ENCODE assay signal across 8 cellular contexts in the genomic region with DNA sequence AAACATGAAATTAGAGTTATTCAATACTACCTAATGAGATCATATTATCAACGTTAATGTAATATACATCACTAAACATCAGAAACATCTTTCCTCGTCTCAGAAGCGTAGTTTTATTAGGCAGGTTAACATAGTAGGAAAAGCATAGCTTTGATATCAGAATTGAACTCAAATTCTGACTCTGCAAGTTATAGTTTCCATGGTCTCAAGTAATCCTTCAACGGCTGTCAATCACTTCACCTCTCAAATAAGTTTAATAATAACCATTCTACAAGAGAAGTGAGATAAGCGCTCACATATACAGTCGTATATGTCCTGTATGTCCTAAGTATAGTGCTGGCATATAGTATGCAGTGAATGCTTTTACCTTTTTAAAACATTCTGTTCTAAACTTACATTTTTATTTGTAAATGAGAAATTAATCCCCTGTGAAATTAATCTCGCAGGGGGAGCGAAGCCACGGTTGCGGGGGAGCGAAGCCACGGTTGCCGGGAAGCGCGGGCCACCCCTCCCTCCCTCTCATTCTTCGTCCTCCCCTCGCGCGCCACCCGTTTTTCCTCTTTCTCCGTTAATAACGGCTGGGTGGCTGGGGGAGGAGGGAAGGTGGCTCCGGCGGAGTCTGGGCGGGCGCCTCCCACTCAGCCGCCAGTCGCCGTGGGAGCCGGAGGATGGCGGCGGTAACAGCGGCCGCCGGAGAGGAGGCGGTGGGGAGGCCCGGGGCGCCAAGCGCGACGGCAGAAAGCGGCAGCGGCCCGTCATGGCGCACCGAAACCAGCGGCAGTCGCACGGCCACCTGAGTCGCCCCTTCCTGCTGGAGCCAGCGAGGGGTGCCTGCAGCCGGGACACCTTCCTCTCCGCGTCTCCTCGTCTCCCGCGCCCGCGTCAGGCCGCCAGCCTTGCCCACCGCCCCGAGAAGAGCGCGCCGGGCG.
DNase-seq lines count a peak whose midpoint lies in the region; ATAC-seq and TF ChIP-seq lines count a peak whose summit lies in the region.
"Not testable (repeated sequence)": the region's sequence is repeated elsewhere in the genome, so short reads cannot be mapped to it uniquely, and the experiment has no call there.

No MANE protein-coding gene starts in this region.

- TF ChIP-seq POLR2A in HCT116 (IDR thresholded peaks at IDR 0.05; ENCODE audit: borderline replicate concordance, extremely low read depth, insufficient read depth, insufficient read length); suprapubic skin (IDR thresholded peaks at IDR 0.05): not testable (repeated sequence)

- not testable (repeated sequence) for H3K27me3 ChIP-seq in HCT116 (ENCODE audit: insufficient read depth, low read length); suprapubic skin

- not testable (repeated sequence) for TF ChIP-seq EP300 in suprapubic skin (IDR thresholded peaks at IDR 0.05)

- H4K20me1 ChIP-seq in HCT116 (ENCODE audit: insufficient read depth) = not testable (repeated sequence)

- not testable (repeated sequence) for H3K36me3 ChIP-seq in HCT116 (ENCODE audit: control insufficient read depth in 1 of 2, insufficient read depth in 2 of 2, low read length in 2 of 2); suprapubic skin

- POLR2A ChIA-PET in HCT116 (lab: Charles Lee) = not testable (repeated sequence)

- DNase-seq in HCT116 (ENCODE audit: low read depth, low spot score) = not testable (repeated sequence)
- peak; percentile 44 to 47 for DNase-seq in Kasumi-1 (lab: John Stamatoyannopoulos, UW)
- DNase-seq in SK-MEL-5 (ENCODE audit: low read depth, low spot score) = peak; percentile 52
- DNase-seq in activated naive CD4-positive, alpha-beta T cell treated with anti-CD3 and anti-CD28 coated beads, Interleukin-2, amount 50 U/mL, for 72 hours (ENCODE audit: low spot score in 2 of 2) = peak in 1 of 2 donors; percentile 67
- peak; percentile 28 for DNase-seq in germinal center (ENCODE audit: low spot score)
- DNase-seq in natural killer cell treated with Interleukin-12 subunit alpha and Interleukin-12 subunit beta and Interleukin-15 and Interleukin-18, amount 100 ng/mL, for 72 hours (ENCODE audit: low spot score) = peak; percentile 61
- DNase-seq in suprapubic skin (ENCODE audit: low spot score in 2 of 2) = peak in 1 of 2 donors; percentile 60

- WGBS in suprapubic skin = 5% methylated on average over 23 of the region's 66 CpGs

- H3K9me2 ChIP-seq in HCT116 (ENCODE audit: insufficient read depth) = not testable (repeated sequence)

- ATAC-seq in HCT116 = peak; percentile 70
- peak; percentile 69 to 74 for ATAC-seq in activated naive CD4-positive, alpha-beta T cell treated with anti-CD3 and anti-CD28 coated beads, Interleukin-2, amount 50 U/mL, for 72 hours
- peak; percentile 78 to 85 for ATAC-seq in natural killer cell treated with Interleukin-12 subunit alpha and Interleukin-12 subunit beta and Interleukin-15 and Interleukin-18, amount 100 ng/mL, for 72 hours

- CTCF ChIA-PET in HCT116 (lab: Charles Lee) = not testable (repeated sequence)

- RAD21 ChIA-PET in HCT116 (lab: Charles Lee; ENCODE audit: low non-redundant PET in 1 of 2, low total read pairs in 2 of 2, uncharacterized antibody in 2 of 2, unreplicated experiment in 2 of 2) = not testable (repeated sequence)

- peak overlapping the region in 1 of 2 donors; percentile 81 for H3K27ac Mint-ChIP-seq in activated naive CD4-positive, alpha-beta T cell treated with anti-CD3 and anti-CD28 coated beads, Interleukin-2, amount 50 U/mL, for 72 hours
- H3K27ac Mint-ChIP-seq in natural killer cell treated with Interleukin-12 subunit alpha and Interleukin-12 subunit beta and Interleukin-15 and Interleukin-18, amount 100 ng/mL, for 72 hours = peak overlapping the region in 1 of 2 donors; percentile 65

- not testable (repeated sequence) for H3K79me2 ChIP-seq in HCT116 (ENCODE audit: insufficient read depth, low read length)

- intact Hi-C loops in HCT116 (cut with micrococcal nuclease) = loop anchor here (2.0 kb wide), 1 partner anchor 237 kb away; the partner anchor contains the start of gene LSM5

- not testable (repeated sequence) for H3K9me3 Mint-ChIP-seq in activated naive CD4-positive, alpha-beta T cell treated with anti-CD3 and anti-CD28 coated beads, Interleukin-2, amount 50 U/mL, for 72 hours; natural killer cell treated with Interleukin-12 subunit alpha and Interleukin-12 subunit beta and Interleukin-15 and Interleukin-18, amount 100 ng/mL, for 72 hours

- peaks cover 0 to 15% of the 10 kb centered on the region in 2 donors for H3K27me3 Mint-ChIP-seq in natural killer cell treated with Interleukin-12 subunit alpha and Interleukin-12 subunit beta and Interleukin-15 and Interleukin-18, amount 100 ng/mL, for 72 hours

- in situ Hi-C loops in SK-MEL-5 (cut with HindIII; ENCODE audit: low pct_unique_long_range_greater_than_20kb, low sequenced_read_pairs) = not testable (repeated sequence)

- peak overlapping the region; percentile 68 for H3K9ac ChIP-seq in HCT116 (ENCODE audit: low read length)

- not testable (repeated sequence) for H3K9me3 ChIP-seq in HCT116 (ENCODE audit: control insufficient read depth in 1 of 2, insufficient read depth in 1 of 2, low read depth in 1 of 2, low read length in 2 of 2); suprapubic skin

- H3K4me3 ChIP-seq in GM08714 (ENCODE audit: low read length) = peak overlapping the region; percentile 79
- peak overlapping the region; percentile 49 to 65 for H3K4me3 ChIP-seq in HCT116 (replicated peaks in 1 of 2; ENCODE audit: low read depth in 1 of 2, low read length in 2 of 2)
- peak overlapping the region; percentile 89 for H3K4me3 ChIP-seq in suprapubic skin

- H3K4me1 Mint-ChIP-seq in natural killer cell treated with Interleukin-12 subunit alpha and Interleukin-12 subunit beta and Interleukin-15 and Interleukin-18, amount 100 ng/mL, for 72 hours (ENCODE audit: low read depth in 2 of 2) = peaks cover 3 to 17% of the 10 kb centered on the region in 2 donors

- H2AFZ ChIP-seq in HCT116 (ENCODE audit: low read depth, low read length, poor library complexity, severe bottlenecking) = not testable (repeated sequence)

- not testable (repeated sequence) for H3K4me1 ChIP-seq in HCT116 (ENCODE audit: control insufficient read depth in 1 of 2, insufficient read depth in 2 of 2, low read length in 2 of 2); suprapubic skin

- H3K36me3 Mint-ChIP-seq in activated naive CD4-positive, alpha-beta T cell treated with anti-CD3 and anti-CD28 coated beads, Interleukin-2, amount 50 U/mL, for 72 hours; natural killer cell treated with Interleukin-12 subunit alpha and Interleukin-12 subunit beta and Interleukin-15 and Interleukin-18, amount 100 ng/mL, for 72 hours: not testable (repeated sequence)

- peak overlapping the region; percentile 83 for H3K4me3 Mint-ChIP-seq in natural killer cell treated with Interleukin-12 subunit alpha and Interleukin-12 subunit beta and Interleukin-15 and Interleukin-18, amount 100 ng/mL, for 72 hours

- BruUV-seq in HCT116 (replicated peaks; lab: Mats Ljungman, UMichigan) = not testable (repeated sequence)

- H3K27ac ChIP-seq in HCT116 (ENCODE audit: low read depth, low read length) (peak overlapping the region; percentile 96), suprapubic skin (peak overlapping the region; percentile 88)

- H3K4me2 ChIP-seq in HCT116 (ENCODE audit: low read length) = peak overlapping the region; percentile 75

- TF ChIP-seq RAD21 in HCT116 (IDR thresholded peaks at IDR 0.05; ENCODE audit: low read depth) = not testable (repeated sequence)

- not testable (repeated sequence) for TF ChIP-seq CTCF in HCT116 (IDR thresholded peaks at IDR 0.05 in 2 of 3, conservative IDR thresholded peaks at IDR 0.05 in 1 of 3; ENCODE audit: borderline replicate concordance in 1 of 3, insufficient read depth in 1 of 3, low read depth in 2 of 3, low read length in 2 of 3); suprapubic skin (IDR thresholded peaks at IDR 0.05)

TF ChIP-seq in HCT116, 20 proteins besides CTCF, POLR2A, EP300 and RAD21:
- TF ChIP-seq MAX (IDR thresholded peaks at IDR 0.05) (peak; percentile 44; the same call in 1 of the 2 replicates), SIN3A (IDR thresholded peaks at IDR 0.05; ENCODE audit: low read depth) (0 out of 2 replicates have a peak, but pooled peaks have one; percentile 41)
